23 cellular contexts compared by ENCODE assay signal in genomic region chr10:71072820-71073205, GRCh38.
"Had no signal": no experiment of that assay in that cellular context is flagged by ENCODE, and none has a peak within 500 bp of the region (broad histone marks: within the 10 kb centered on the region; RNA-seq: fewer than 3 reads in every experiment).

No MANE protein-coding gene starts in this region.

- H3K27me3 Mint-ChIP-seq: activated CD4-positive, alpha-beta T cell treated with anti-CD3 and anti-CD28 coated beads, Interleukin-2, amount 10 ng/mL, durations not matched to agents 24 days and 14 days; activated CD8-positive, alpha-beta memory T cell treated with anti-CD3 and anti-CD28 coated beads, Interleukin-2, amount 10 ng/mL, durations not matched to agents 7 days and 5 days; activated naive CD8-positive, alpha-beta T cell; activated T-cell treated with anti-CD3 and anti-CD28 coated beads, Interleukin-2, amount 50 U/mL, for 24 hours had no signal

- ATAC-seq: activated CD8-positive, alpha-beta memory T cell treated with anti-CD3 and anti-CD28 coated beads, Interleukin-2, amount 10 ng/mL, durations not matched to agents 7 days and 5 days; T-helper 17 cell had no signal

- H3K4me3 Mint-ChIP-seq: activated B cell treated with CpG ODN at 0.5 μM for 24 hours; activated CD4-positive, alpha-beta T cell treated with anti-CD3 and anti-CD28 coated beads, Interleukin-2, amount 10 ng/mL, durations not matched to agents 24 days and 14 days; activated CD8-positive, alpha-beta memory T cell treated with anti-CD3 and anti-CD28 coated beads, Interleukin-2, amount 10 ng/mL, durations not matched to agents 7 days and 5 days; activated naive CD4-positive, alpha-beta T cell treated with anti-CD3 and anti-CD28 coated beads for 36 hours; activated naive CD8-positive, alpha-beta T cell; activated T-cell treated with anti-CD3 and anti-CD28 coated beads, Interleukin-2, amount 50 U/mL, for 24 hours; activated T-helper 1 cell treated with anti-CD3 and anti-CD28 coated beads, Interleukin-12 subunit alpha, Interleukin-12 subunit beta, Interleukin-2, Interleukin-4 antibody, amounts not matched to agents 30 ng/mL and 10 ng/mL and 1 ng/mL, durations not matched to agents 14 hours and 24 hours and 36 hours; T-helper 17 cell had no signal

- DNase-seq: activated B cell treated with CpG ODN at 0.5 μM for 24 hours; activated CD4-positive, alpha-beta T cell treated with anti-CD3 and anti-CD28 coated beads for 1 hour; activated CD4-positive, alpha-beta T cell treated with anti-CD3 and anti-CD28 coated beads, Interleukin-2, amount 10 ng/mL, durations not matched to agents 24 days and 14 days; activated CD4-positive, alpha-beta T cell treated with anti-CD3 and anti-CD28 coated beads, Interleukin-2, amount 50 U/mL, for 48 hours; activated CD8-positive, alpha-beta memory T cell treated with anti-CD3 and anti-CD28 coated beads, Interleukin-2, amount 10 ng/mL, durations not matched to agents 7 days and 5 days; activated gamma-delta T cell; activated naive CD4-positive, alpha-beta T cell treated with anti-CD3 and anti-CD28 coated beads for 36 hours; activated T-cell treated with anti-CD3 and anti-CD28 coated beads, Interleukin-2, amount 50 U/mL, for 24 hours; amygdala; caudate nucleus; KG1; NCI-H1048; NCI-H1417; NCI-H1930; NCI-H2171 treated with DMSO at 0.1 percent for 48 hours; NCI-H226; NCI-H526; NCI-H82; SIG-M5; T-helper 17 cell; T1000 had no signal

- H3K27ac Mint-ChIP-seq: activated B cell treated with CpG ODN at 0.5 μM for 24 hours; activated CD4-positive, alpha-beta T cell treated with anti-CD3 and anti-CD28 coated beads, Interleukin-2, amount 10 ng/mL, durations not matched to agents 24 days and 14 days; activated CD8-positive, alpha-beta memory T cell treated with anti-CD3 and anti-CD28 coated beads, Interleukin-2, amount 10 ng/mL, durations not matched to agents 7 days and 5 days; activated naive CD4-positive, alpha-beta T cell treated with anti-CD3 and anti-CD28 coated beads for 36 hours; activated T-cell treated with anti-CD3 and anti-CD28 coated beads, Interleukin-2, amount 50 U/mL, for 24 hours; activated T-helper 1 cell treated with anti-CD3 and anti-CD28 coated beads, Interleukin-12 subunit alpha, Interleukin-12 subunit beta, Interleukin-2, Interleukin-4 antibody, amounts not matched to agents 30 ng/mL and 10 ng/mL and 1 ng/mL, durations not matched to agents 14 hours and 24 hours and 36 hours; T-helper 17 cell had no signal

- H3K4me1 Mint-ChIP-seq: activated B cell treated with CpG ODN at 0.5 μM for 24 hours; activated CD4-positive, alpha-beta T cell treated with anti-CD3 and anti-CD28 coated beads, Interleukin-2, amount 10 ng/mL, durations not matched to agents 24 days and 14 days; activated CD8-positive, alpha-beta memory T cell treated with anti-CD3 and anti-CD28 coated beads, Interleukin-2, amount 10 ng/mL, durations not matched to agents 7 days and 5 days had no signal

- H3K36me3 Mint-ChIP-seq: activated CD8-positive, alpha-beta memory T cell treated with anti-CD3 and anti-CD28 coated beads, Interleukin-2, amount 10 ng/mL, durations not matched to agents 7 days and 5 days; activated naive CD8-positive, alpha-beta T cell had no signal

- H3K9me3 Mint-ChIP-seq: activated B cell treated with CpG ODN at 0.5 μM for 24 hours; activated CD4-positive, alpha-beta T cell treated with anti-CD3 and anti-CD28 coated beads, Interleukin-2, amount 10 ng/mL, durations not matched to agents 24 days and 14 days; activated naive CD4-positive, alpha-beta T cell treated with anti-CD3 and anti-CD28 coated beads for 36 hours; activated T-cell treated with anti-CD3 and anti-CD28 coated beads, Interleukin-2, amount 50 U/mL, for 24 hours; activated T-helper 1 cell treated with anti-CD3 and anti-CD28 coated beads, Interleukin-12 subunit alpha, Interleukin-12 subunit beta, Interleukin-2, Interleukin-4 antibody, amounts not matched to agents 30 ng/mL and 10 ng/mL and 1 ng/mL, durations not matched to agents 14 hours and 24 hours and 36 hours had no signal
